In the genomic region with DNA sequence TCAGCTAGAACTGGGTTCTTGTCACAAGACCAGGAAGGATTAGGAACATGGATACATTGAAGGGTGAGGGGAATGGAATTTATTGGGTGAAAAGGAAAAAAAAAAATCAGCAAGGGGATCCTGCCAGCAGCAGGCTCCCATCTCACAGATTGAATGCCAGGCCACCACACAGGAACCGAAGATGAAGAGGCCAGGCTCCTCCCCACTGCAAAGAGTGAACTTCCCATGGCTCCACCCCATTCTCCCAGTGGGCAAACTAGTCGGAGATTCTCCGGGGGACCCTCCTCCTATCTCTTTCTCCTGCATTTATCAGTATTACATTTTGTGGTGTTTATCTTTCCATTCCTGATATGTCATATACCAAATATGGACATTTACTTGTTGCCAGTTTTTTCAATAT, we compare ENCODE assay signal across 24 cellular contexts. TPM values are rescaled to one million over a fixed set of nuclear protein-coding genes. Genes with fewer than 3 reads are reported as not detected.
A peak's percentile ranks its signal among the peaks of the same experiment; 100 is the strongest.
DNase-seq lines count a peak whose midpoint lies in the region; ATAC-seq, FAIRE-seq and TF ChIP-seq lines count a peak whose summit lies in the region.
"Had no signal": no experiment of that assay in that cellular context is flagged by ENCODE, and none has a peak within 500 bp of the region (broad histone marks: within the 10 kb centered on the region; RNA-seq: fewer than 3 reads in every experiment).

No MANE protein-coding gene starts in this region.

- H2BK12ac ChIP-seq in H1 (ENCODE audit: low read depth, low read length) = no peak overlapping the region

- H2BK15ac ChIP-seq in H1 (ENCODE audit: low read length) = no peak overlapping the region
- H2BK15ac ChIP-seq in mesendoderm (replicated peaks; ENCODE audit: low read depth) = no peak overlapping the region

- H4K5ac ChIP-seq in H1 (ENCODE audit: insufficient read length, low read depth, low read length) (no peak overlapping the region), mesendoderm (ENCODE audit: low read length) (no peak overlapping the region)

- H3K4me2 ChIP-seq in H1 (ENCODE audit: insufficient read depth in 1 of 2, low read depth in 2 of 2, low read length in 2 of 2) (no peak overlapping the region), mesendoderm (ENCODE audit: low read length) (no peak overlapping the region)
- H3K4me2 ChIP-seq: A549; BLaER1 treated with 17β-estradiol and CSF1 and Interleukin-3, amounts not matched to agents 10 nM and 100 nM had no signal

- TF ChIP-seq EP300 in H1 (IDR thresholded peaks at IDR 0.05; ENCODE audit: borderline replicate concordance in 1 of 2, low read depth in 2 of 2, low read length in 2 of 2) = no peak

- WGBS in H1 (ENCODE audit: extremely low coverage in 1 of 2, insufficient coverage in 1 of 2, insufficient read length in 1 of 2, insufficient replicate concordance in 2 of 2, low coverage in 1 of 2, low lambda C conversion rate in 2 of 2, missing lambda C conversion rate in 1 of 2), 2 experiments = 65% methylated on average over 3 of the region's 3 CpGs; no CpG with 5 or more reads in 1 of the 2 experiments
- no CpG with 5 or more reads among the region's 3 CpGs for WGBS in mesendoderm (ENCODE audit: extremely low coverage, insufficient coverage, low lambda C conversion rate)

- H3K27ac ChIP-seq in H1 (ENCODE audit: low read depth, low read length) = no peak overlapping the region
- no peak overlapping the region for H3K27ac ChIP-seq in mesendoderm (ENCODE audit: low read depth, low read length)
- no peak overlapping the region for H3K27ac ChIP-seq in gastrocnemius medialis
- H3K27ac ChIP-seq in substantia nigra (ENCODE audit: low read depth, low read length, poor library complexity, severe bottlenecking) = no peak overlapping the region
- H3K27ac ChIP-seq: A549; BLaER1 treated with 17β-estradiol and CSF1 and Interleukin-3, amounts not matched to agents 10 nM and 100 nM had no signal

- CTCF ChIA-PET in H1 (lab: Charles Lee; ENCODE audit: partially characterized antibody) = no interaction called here

- H3K4ac ChIP-seq in H1 (replicated peaks; ENCODE audit: insufficient read length, low read depth, low read length) (no peak overlapping the region), mesendoderm (ENCODE audit: low read depth, low read length) (no peak overlapping the region)

- H2AK5ac ChIP-seq in H1 (ENCODE audit: low read depth, low read length) (no peak overlapping the region), mesendoderm (ENCODE audit: low read length) (no peak overlapping the region)

- no peak overlapping the region for H3K23ac ChIP-seq in H1 (ENCODE audit: insufficient read length)
- H3K23ac ChIP-seq in mesendoderm (ENCODE audit: low read length) = no peak overlapping the region

- POLR2A ChIA-PET in H1 (lab: Charles Lee; ENCODE audit: partially characterized antibody) = no interaction called here

- H3K27me3 ChIP-seq in H1 (replicated peaks in 1 of 4; ENCODE audit: control insufficient read depth in 3 of 4, extremely low read depth in 1 of 4, insufficient read depth in 3 of 4, low read length in 3 of 4) (no peaks in the 10 kb centered on the region), mesendoderm (ENCODE audit: insufficient read depth, low read length, poor library complexity) (no peaks in the 10 kb centered on the region), gastrocnemius medialis (no peaks in the 10 kb centered on the region)
- H3K27me3 ChIP-seq: BE2C had no signal

- intact Hi-C loops in gastrocnemius medialis (cut with DNase I; ENCODE audit: low total_unique reads) = no loop called here

- no peak for TF ChIP-seq RAD21 in H1 (IDR thresholded peaks at IDR 0.05 in 1 of 2, conservative IDR thresholded peaks at IDR 0.05 in 1 of 2; ENCODE audit: low read depth in 2 of 2, low read length in 2 of 2)

- H2BK20ac ChIP-seq in H1 (ENCODE audit: low read length) = no peak overlapping the region

- H3K23me2 ChIP-seq in H1 (ENCODE audit: low read depth, low read length) = no peaks in the 10 kb centered on the region

- in situ Hi-C loops in gastrocnemius medialis (cut with MboI; ENCODE audit: low sequenced_read_pairs in 4 of 4) = loop anchor here in 1 of 4 donors (25.0 kb wide), 1 partner anchor 110 kb away; a partner anchor contains a TSS

- H3K9me3 ChIP-seq in H1 (ENCODE audit: insufficient read depth in 2 of 2, low read depth in 1 of 2, low read length in 1 of 2) (no peaks in the 10 kb centered on the region), gastrocnemius medialis (no peaks in the 10 kb centered on the region)
- H3K9me3 ChIP-seq: BE2C had no signal

- no peak overlapping the region for H3K14ac ChIP-seq in H1 (ENCODE audit: insufficient read length)

- DNase-seq in HT1080 (ENCODE audit: low read depth) = peak; percentile 0
- no peak for DNase-seq in H1 (ENCODE audit: low read depth in 1 of 2, low spot score in 2 of 2)
- DNase-seq in iPS-NIHi11 (ENCODE audit: low spot score) = peak; percentile 25
- DNase-seq in mesendoderm = peak; percentile 29
- no peak for DNase-seq in UCSD-AML1 (lab: John Stamatoyannopoulos, UW; ENCODE audit: unreplicated experiment)
- DNase-seq in gastrocnemius medialis = no peak
- no peak for DNase-seq in substantia nigra (lab: John Stamatoyannopoulos, UW)
- DNase-seq: 8988T; ACHN; AML-193; BE2C; Calu3; CD4-positive, alpha-beta T cell; CD8-positive, alpha-beta memory T cell; COR-L47; DMS53; DMS79 treated with DMSO at 0.1 percent for 48 hours; GF-D8; H9 had no signal

- no peak overlapping the region for H4K91ac ChIP-seq in H1 (replicated peaks; ENCODE audit: insufficient read length, low read length)

- TF ChIP-seq POLR2A in H1 (IDR thresholded peaks at IDR 0.05; ENCODE audit: control extremely low read depth in 1 of 2, low read depth in 2 of 2, low read length in 2 of 2) (no peak), gastrocnemius medialis (IDR thresholded peaks at IDR 0.05) (no peak)

- no peak overlapping the region for H2BK5ac ChIP-seq in H1 (ENCODE audit: low read depth, low read length)
- H2BK5ac ChIP-seq in mesendoderm (ENCODE audit: low read length) = no peak overlapping the region

- no peak overlapping the region for H4K8ac ChIP-seq in H1 (ENCODE audit: extremely low read depth, insufficient read depth, low read length)
- no peak overlapping the region for H4K8ac ChIP-seq in mesendoderm (ENCODE audit: low read depth, low read length)

- H3K79me2 ChIP-seq in H1 (ENCODE audit: control insufficient read depth in 1 of 2, insufficient read depth in 2 of 2, low read length in 2 of 2) (peaks cover 0 to 72% of the 10 kb centered on the region in 2 experiments; a peak in 2 of 4 replicates), mesendoderm (ENCODE audit: control insufficient read depth, insufficient read depth, low read length) (peaks cover 5% of the 10 kb centered on the region)

- peak; percentile 28 for FAIRE-seq in H1 (lab: Jason Lieb, UNC)
- FAIRE-seq: A549, GM12891, GM18507 had no signal

- peaks cover 2 to 22% (median 8%) of the 10 kb centered on the region in 4 experiments; a peak in 4 of 7 replicates for H3K4me1 ChIP-seq in H1 (replicated peaks in 1 of 4; ENCODE audit: control insufficient read depth in 3 of 4, insufficient read depth in 4 of 4, low read length in 3 of 4)
- H3K4me1 ChIP-seq in mesendoderm (ENCODE audit: control insufficient read depth, low read depth, low read length) = no peaks in the 10 kb centered on the region
- H3K4me1 ChIP-seq in gastrocnemius medialis = no peaks in the 10 kb centered on the region
- H3K4me1 ChIP-seq: A549; BE2C; BLaER1 treated with 17β-estradiol and CSF1 and Interleukin-3, amounts not matched to agents 10 nM and 100 nM had no signal

- H3K4me3 ChIP-seq in H1 (ENCODE audit: extremely low read depth in 1 of 4, insufficient read depth in 2 of 4, low read depth in 3 of 4, low read length in 4 of 4) (no peak overlapping the region), mesendoderm (ENCODE audit: low read length) (no peak overlapping the region), gastrocnemius medialis (no peak overlapping the region)
- H3K4me3 ChIP-seq: A549; BLaER1 treated with 17β-estradiol and CSF1 and Interleukin-3, amounts not matched to agents 10 nM and 100 nM had no signal

- no peak overlapping the region for H2BK120ac ChIP-seq in H1 (replicated peaks; ENCODE audit: low read depth, low read length)
- H2BK120ac ChIP-seq in mesendoderm (ENCODE audit: low read depth, low read length) = no peak overlapping the region

- H3K36me3 ChIP-seq in H1 (ENCODE audit: control insufficient read depth in 2 of 4, insufficient read depth in 4 of 4, low read length in 3 of 4) (peaks cover 0 to 4% (median 0%) of the 10 kb centered on the region in 4 experiments; a peak in 2 of 8 replicates), mesendoderm (ENCODE audit: control insufficient read depth, insufficient read depth, low read length) (no peaks in the 10 kb centered on the region), gastrocnemius medialis (no peaks in the 10 kb centered on the region)
- H3K36me3 ChIP-seq: BE2C; BLaER1 treated with 17β-estradiol and CSF1 and Interleukin-3, amounts not matched to agents 10 nM and 100 nM had no signal

- no peak overlapping the region for H3K18ac ChIP-seq in H1 (ENCODE audit: extremely low read depth, low read length)
- no peak overlapping the region for H3K18ac ChIP-seq in mesendoderm (ENCODE audit: low read length)

- H3K9ac ChIP-seq in H1 (replicated peaks in 1 of 4; ENCODE audit: extremely low read depth in 1 of 4, low read depth in 3 of 4, low read length in 3 of 4) (no peak overlapping the region), mesendoderm (ENCODE audit: low read length) (no peak overlapping the region)
- H3K9ac ChIP-seq: BLaER1 treated with 17β-estradiol and CSF1 and Interleukin-3, amounts not matched to agents 10 nM and 100 nM had no signal

- no peak for ATAC-seq in gastrocnemius medialis
- ATAC-seq: A549, HCT116 had no signal

- no peaks in the 10 kb centered on the region for H4K20me1 ChIP-seq in H1 (replicated peaks in 1 of 2; ENCODE audit: control insufficient read depth in 1 of 2, insufficient read depth in 2 of 2, low read length in 2 of 2)
- H4K20me1 ChIP-seq: BLaER1 treated with 17β-estradiol and CSF1 and Interleukin-3, amounts not matched to agents 10 nM and 100 nM had no signal

- TF ChIP-seq CTCF in H1 (IDR thresholded peaks at IDR 0.05; ENCODE audit: control extremely low read depth in 1 of 3, insufficient read depth in 1 of 3, low read depth in 1 of 3, low read length in 3 of 3) (no peak), gastrocnemius medialis (IDR thresholded peaks at IDR 0.05 in 4 of 5, conservative IDR thresholded peaks at IDR 0.05 in 1 of 5) (no peak)

- no peak overlapping the region for H2AFZ ChIP-seq in H1 (ENCODE audit: low read length)

- H3K56ac ChIP-seq in H1 (replicated peaks; ENCODE audit: insufficient read length, low read depth, low read length) (no peak overlapping the region), mesendoderm (ENCODE audit: low read length) (no peak overlapping the region)

- H3K79me1 ChIP-seq in H1 (ENCODE audit: low read depth, low read length) (no peaks in the 10 kb centered on the region), mesendoderm (ENCODE audit: low read length) (no peaks in the 10 kb centered on the region)

RNA-seq across cellular contexts. Expression of a gene that starts 46.0 kb away (rescaled TPM):
- 39.3 and 57.4 TPM in 2 replicates for total RNA-seq in HT1080 (2014; rRNA removed; shearing (Covaris generic))
- 87.8 and 96.9 TPM in 2 replicates for polyA plus RNA-seq in HT1080 (2015; cell fraction: cytosol; rRNA removed)
- 250 and 283 TPM in 2 replicates for polyA plus RNA-seq in HT1080 (2015; cell fraction: nucleus; rRNA removed)
- 91.1 TPM in 2 replicates for total RNA-seq in H1 (2021; fragmentation: NEBNext Ultra II Directional; extraction: Animal tissue kit (Norgen Biotek cat#: 25700))
- 91.0 and 106 TPM in 2 replicates for polyA plus RNA-seq in H1 (2011; rRNA removed)
- polyA plus RNA-seq in H1 (2011; cell fraction: cytosol; rRNA removed) = 56.9 TPM
- 93.1 TPM for polyA plus RNA-seq in H1 (2011; cell fraction: nucleus; rRNA removed)
- 84.6 to 116 TPM (median 102 TPM) in 4 replicates for polyA plus RNA-seq in H1 (2012, experiment 1 of 2)
- polyA plus RNA-seq in H1 (2012, experiment 2 of 2) = 97.0 TPM
- 88.6 TPM for polyA plus RNA-seq in H1 (2013, experiment 1 of 2)
- polyA plus RNA-seq in H1 (2013, experiment 2 of 2) = 90.3 TPM
- polyA minus RNA-seq in H1 (2011; rRNA and poly(A)+ RNA removed) = 59.1 and 90.6 TPM in 2 replicates
- polyA minus RNA-seq in H1 (2011; cell fraction: cytosol; rRNA and poly(A)+ RNA removed) = 60.5 TPM
- polyA minus RNA-seq in H1 (2011; cell fraction: nucleus; rRNA and poly(A)+ RNA removed) = 35.4 TPM
- 153 TPM for polyA plus RNA-seq in mesendoderm (2013, experiment 1 of 2)
- 151 TPM for polyA plus RNA-seq in mesendoderm (2013, experiment 2 of 2)
- 10 to 100 TPM; 16.1 to 25.4 (median 20.2) TPM for total RNA-seq in gastrocnemius medialis

Comparison
In these comparisons a context has a peak if more than half of its experiments do, and no peak if none do; other contexts are left out.
1. DNase-seq: peak in HT1080 (single experiment), iPS-NIHi11 (single experiment) and mesendoderm (single experiment); none in H1 (0 of 2), UCSD-AML1 (single experiment), gastrocnemius medialis (0 of 2) and substantia nigra (0 of 49).